In the genomic region with DNA sequence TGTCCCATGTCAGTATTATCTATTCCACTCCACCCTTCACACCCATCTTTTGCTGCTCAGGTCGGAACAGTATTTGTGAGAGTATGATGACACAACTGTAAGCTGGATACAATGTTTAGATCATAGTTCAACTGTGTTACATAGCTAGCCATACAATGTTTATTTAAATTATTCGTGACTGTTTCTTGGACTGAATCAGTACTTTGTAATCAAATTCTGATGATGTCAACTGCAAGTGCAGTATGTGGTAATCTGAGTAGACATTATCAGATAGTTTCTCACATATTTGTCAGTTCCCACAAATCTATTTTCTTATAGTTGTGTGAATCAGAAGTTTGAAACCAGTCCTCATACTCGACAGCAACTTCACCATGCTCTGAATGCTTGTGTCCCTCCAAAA, we compare ENCODE assay signal across 23 cellular contexts.
A peak's percentile ranks its signal among the peaks of the same experiment; 100 is the strongest.
DNase-seq lines count a peak whose midpoint lies in the region; ATAC-seq and TF ChIP-seq lines count a peak whose summit lies in the region.
"Had no signal": no experiment of that assay in that cellular context is flagged by ENCODE, and none has a peak within 500 bp of the region (broad histone marks: within the 10 kb centered on the region; RNA-seq: fewer than 3 reads in every experiment).

No MANE protein-coding gene starts in this region.

- no peaks in the 10 kb centered on the region for H3K27me3 ChIP-seq in AG04450 (ENCODE audit: control insufficient read depth, insufficient read depth, low read length)
- H3K27me3 ChIP-seq: gastrocnemius medialis, suprapubic skin had no signal

- H3K4me3 ChIP-seq in AG04450 (ENCODE audit: low read depth, low read length) (no peak overlapping the region), astrocyte of the spinal cord (ENCODE audit: low read depth, low read length) (no peak overlapping the region), fibroblast of villous mesenchyme (ENCODE audit: low read depth, low read length) (no peak overlapping the region)
- H3K4me3 ChIP-seq: A549, gastrocnemius medialis, suprapubic skin had no signal

- no peaks in the 10 kb centered on the region for H3K9me3 ChIP-seq in AG04450 (ENCODE audit: control insufficient read depth, insufficient read depth, low read length)
- H3K9me3 ChIP-seq: A549, gastrocnemius medialis, suprapubic skin had no signal

- H3K27ac ChIP-seq in AG04450 (ENCODE audit: low read depth, low read length): peak overlapping the region; percentile 82
- H3K27ac ChIP-seq: A549, gastrocnemius medialis, suprapubic skin had no signal

- in situ Hi-C loops in astrocyte of the spinal cord (cut with HindIII; ENCODE audit: low sequenced_read_pairs): no loop called here

- no peaks in the 10 kb centered on the region for H3K4me1 Mint-ChIP-seq in activated naive CD4-positive, alpha-beta T cell treated with anti-CD3 and anti-CD28 coated beads, Interleukin-2, amount 10 ng/mL, durations not matched to agents 7 days and 5 days
- H3K4me1 Mint-ChIP-seq in stimulated activated effector memory CD8-positive, alpha-beta T cell treated with anti-CD3 and anti-CD28 coated beads, Interleukin-12 subunit alpha, Interleukin-12 subunit beta, amount 100 ng/mL, for 72 hours: peaks cover 5% of the 10 kb centered on the region
- H3K4me1 Mint-ChIP-seq: neural crest cell had no signal

- DNase-seq in AG04450 (ENCODE audit: low read depth, low spot score): peak; percentile 81
- DNase-seq in HT1080 (ENCODE audit: low read depth): peak; percentile 50
- DNase-seq in astrocyte of the spinal cord (ENCODE audit: low read depth, low spot score): peak; percentile 73
- DNase-seq in fibroblast of villous mesenchyme (ENCODE audit: low read depth): peak; percentile 54
- DNase-seq in activated naive CD4-positive, alpha-beta T cell treated with anti-CD3 and anti-CD28 coated beads, Interleukin-2, amount 10 ng/mL, durations not matched to agents 7 days and 5 days: no peak
- DNase-seq in stimulated activated effector memory CD8-positive, alpha-beta T cell treated with anti-CD3 and anti-CD28 coated beads, Interleukin-12 subunit alpha, Interleukin-12 subunit beta, amount 100 ng/mL, for 72 hours (ENCODE audit: low spot score in 2 of 2): no peak
- no peak for DNase-seq in NCI-H524 treated with DMSO at 0.1 percent for 48 hours (lab: John Stamatoyannopoulos, UW)
- DNase-seq in NCI-H1694 (lab: John Stamatoyannopoulos, UW): no peak
- DNase-seq: activated CD4-positive, alpha-beta T cell treated with anti-CD3 and anti-CD28 coated beads, Interleukin-2, amount 10 ng/mL, durations not matched to agents 24 days and 14 days; activated CD8-positive, alpha-beta memory T cell treated with anti-CD3 and anti-CD28 coated beads, Interleukin-2, amount 50 U/mL, for 48 hours; activated effector memory CD4-positive, alpha-beta T cell treated with anti-CD3 and anti-CD28 coated beads, Interleukin-2, amount 50 U/mL, for 16 hours; amygdala; CD8-positive, alpha-beta T cell; endodermal cell; gastrocnemius medialis; midbrain; NCI-H2029; NCI-H446; stimulated activated CD4-positive, alpha-beta T cell treated with anti-CD3 and anti-CD28 coated beads, Interleukin-12 subunit alpha, Interleukin-12 subunit beta, amount 100 ng/mL, for 4 hours; SW 1271 had no signal

- H3K27me3 Mint-ChIP-seq in activated naive CD4-positive, alpha-beta T cell treated with anti-CD3 and anti-CD28 coated beads, Interleukin-2, amount 10 ng/mL, durations not matched to agents 7 days and 5 days: no peaks in the 10 kb centered on the region
- H3K27me3 Mint-ChIP-seq: activated CD4-positive, alpha-beta T cell treated with anti-CD3 and anti-CD28 coated beads, Interleukin-2, amount 10 ng/mL, durations not matched to agents 24 days and 14 days had no signal

- H3K36me3 Mint-ChIP-seq in activated naive CD4-positive, alpha-beta T cell treated with anti-CD3 and anti-CD28 coated beads, Interleukin-2, amount 10 ng/mL, durations not matched to agents 7 days and 5 days: no peaks in the 10 kb centered on the region
- no peaks in the 10 kb centered on the region for H3K36me3 Mint-ChIP-seq in stimulated activated effector memory CD8-positive, alpha-beta T cell treated with anti-CD3 and anti-CD28 coated beads, Interleukin-12 subunit alpha, Interleukin-12 subunit beta, amount 100 ng/mL, for 72 hours

- CTCF ChIA-PET in AG04450 (lab: Charles Lee): no interaction called here
- CTCF ChIA-PET in activated naive CD4-positive, alpha-beta T cell treated with anti-CD3 and anti-CD28 coated beads, Interleukin-2, amount 10 ng/mL, durations not matched to agents 7 days and 5 days (lab: Charles Lee): no interaction called here

- ATAC-seq in stimulated activated effector memory CD8-positive, alpha-beta T cell treated with anti-CD3 and anti-CD28 coated beads, Interleukin-12 subunit alpha, Interleukin-12 subunit beta, amount 100 ng/mL, for 72 hours: no peak
- ATAC-seq: A549; CD8-positive, alpha-beta T cell; gastrocnemius medialis had no signal

- no peak overlapping the region for H3K4me3 Mint-ChIP-seq in activated naive CD4-positive, alpha-beta T cell treated with anti-CD3 and anti-CD28 coated beads, Interleukin-2, amount 10 ng/mL, durations not matched to agents 7 days and 5 days
- no peak overlapping the region for H3K4me3 Mint-ChIP-seq in stimulated activated effector memory CD8-positive, alpha-beta T cell treated with anti-CD3 and anti-CD28 coated beads, Interleukin-12 subunit alpha, Interleukin-12 subunit beta, amount 100 ng/mL, for 72 hours
- H3K4me3 Mint-ChIP-seq: activated CD4-positive, alpha-beta T cell treated with anti-CD3 and anti-CD28 coated beads, Interleukin-2, amount 10 ng/mL, durations not matched to agents 24 days and 14 days; CD8-positive, alpha-beta T cell; endodermal cell; neural crest cell had no signal

- H3K9me3 Mint-ChIP-seq in activated naive CD4-positive, alpha-beta T cell treated with anti-CD3 and anti-CD28 coated beads, Interleukin-2, amount 10 ng/mL, durations not matched to agents 7 days and 5 days: no peaks in the 10 kb centered on the region
- no peaks in the 10 kb centered on the region for H3K9me3 Mint-ChIP-seq in stimulated activated effector memory CD8-positive, alpha-beta T cell treated with anti-CD3 and anti-CD28 coated beads, Interleukin-12 subunit alpha, Interleukin-12 subunit beta, amount 100 ng/mL, for 72 hours
- H3K9me3 Mint-ChIP-seq: activated CD4-positive, alpha-beta T cell treated with anti-CD3 and anti-CD28 coated beads, Interleukin-2, amount 10 ng/mL, durations not matched to agents 24 days and 14 days; CD8-positive, alpha-beta T cell; endodermal cell had no signal

- no peak overlapping the region for H3K27ac Mint-ChIP-seq in activated naive CD4-positive, alpha-beta T cell treated with anti-CD3 and anti-CD28 coated beads, Interleukin-2, amount 10 ng/mL, durations not matched to agents 7 days and 5 days
- H3K27ac Mint-ChIP-seq in stimulated activated effector memory CD8-positive, alpha-beta T cell treated with anti-CD3 and anti-CD28 coated beads, Interleukin-12 subunit alpha, Interleukin-12 subunit beta, amount 100 ng/mL, for 72 hours: no peak overlapping the region
- H3K27ac Mint-ChIP-seq: activated CD4-positive, alpha-beta T cell treated with anti-CD3 and anti-CD28 coated beads, Interleukin-2, amount 10 ng/mL, durations not matched to agents 24 days and 14 days; CD8-positive, alpha-beta T cell; endodermal cell had no signal

- POLR2A ChIA-PET in AG04450 (lab: Yijun Ruan, JAX): no interaction called here

- TF ChIP-seq CTCF in AG04450 (IDR thresholded peaks at IDR 0.05; ENCODE audit: low read depth, low read length) (no peak), astrocyte of the spinal cord (IDR thresholded peaks at IDR 0.05; ENCODE audit: low read depth, low read length) (no peak), fibroblast of villous mesenchyme (IDR thresholded peaks at IDR 0.05; ENCODE audit: insufficient read depth, low read depth, low read length) (no peak)

Comparison
In these comparisons a context has a peak if more than half of its experiments do, and no peak if none do; other contexts are left out.
1. DNase-seq: peak in AG04450 (single experiment), HT1080 (single experiment), astrocyte of the spinal cord (single experiment) and fibroblast of villous mesenchyme (single experiment); none in activated naive CD4-positive, alpha-beta T cell treated with anti-CD3 and anti-CD28 coated beads, Interleukin-2, amount 10 ng/mL, durations not matched to agents 7 days and 5 days (single experiment), stimulated activated effector memory CD8-positive, alpha-beta T cell treated with anti-CD3 and anti-CD28 coated beads, Interleukin-12 subunit alpha, Interleukin-12 subunit beta, amount 100 ng/mL, for 72 hours (0 of 2), NCI-H524 treated with DMSO at 0.1 percent for 48 hours (single experiment) and NCI-H1694 (single experiment).